In the genomic region with DNA sequence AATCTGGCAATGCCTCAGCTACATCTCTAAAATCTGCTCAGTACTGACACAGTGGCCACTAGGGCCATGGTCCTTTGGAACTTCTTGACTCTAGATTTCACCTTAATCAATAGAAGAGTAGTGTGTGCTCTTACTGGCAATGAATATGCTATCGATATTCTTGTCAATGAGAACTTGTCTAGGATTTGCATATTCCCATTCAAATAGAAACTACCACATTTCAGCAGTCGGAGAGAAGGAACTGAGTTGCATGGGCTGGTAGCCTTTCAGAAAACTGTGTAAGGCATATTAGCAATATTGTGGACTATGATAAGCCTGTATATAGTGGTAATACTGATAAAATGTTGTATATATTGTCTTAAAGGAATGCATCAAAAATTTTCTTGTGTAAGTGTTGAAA, we compare ENCODE assay signal across 13 cellular contexts.
"Had no signal": no experiment of that assay in that cellular context is flagged by ENCODE, and none has a peak within 500 bp of the region (broad histone marks: within the 10 kb centered on the region; RNA-seq: fewer than 3 reads in every experiment).

No MANE protein-coding gene starts in this region.

- DNase-seq: activated B cell treated with CpG ODN at 0.5 μM for 24 hours; activated CD4-positive, alpha-beta T cell treated with anti-CD3 and anti-CD28 coated beads for 48 hours; activated CD8-positive, alpha-beta T cell treated with anti-CD3 and anti-CD28 coated beads for 36 hours; activated effector memory CD4-positive, alpha-beta T cell treated with anti-CD3 and anti-CD28 coated beads, Interleukin-2, amount 50 U/mL, for 16 hours; activated T-cell treated with anti-CD3 and anti-CD28 coated beads, Interleukin-2, amount 50 U/mL, for 48 hours; dorsolateral prefrontal cortex; pancreas; stimulated activated CD4-positive, alpha-beta T cell treated with anti-CD3 and anti-CD28 coated beads, Interleukin-12 subunit alpha, Interleukin-12 subunit beta, amount 100 ng/mL, for 4 hours; stimulated activated CD4-positive, alpha-beta T cell treated with anti-CD3 and anti-CD28 coated beads, Interleukin-2, amount 100 ng/mL, for 24 hours; stomach had no signal

- H3K4me1 ChIP-seq: pancreas, stomach had no signal

- H3K9me3 ChIP-seq: pancreas, stomach, thoracic aorta had no signal

- ATAC-seq: activated CD8-positive, alpha-beta T cell treated with anti-CD3 and anti-CD28 coated beads for 36 hours; activated naive CD4-positive, alpha-beta T cell treated with anti-CD3 and anti-CD28 coated beads, Interleukin-2, amount 50 U/mL, for 72 hours; left lobe of liver; pancreas had no signal

- H3K27ac ChIP-seq: dorsolateral prefrontal cortex, pancreas, stomach, thoracic aorta had no signal

- H3K27me3 ChIP-seq: dorsolateral prefrontal cortex, pancreas, stomach had no signal

- H3K36me3 ChIP-seq: pancreas, thoracic aorta had no signal

- H3K4me3 ChIP-seq: dorsolateral prefrontal cortex, pancreas, stomach, thoracic aorta had no signal
